ENCODE assay signal across 1 cellular context in genomic region chr3:132417695-132418520, GRCh38.
A peak's percentile ranks its signal among the peaks of the same experiment; 100 is the strongest.
TF ChIP-seq lines count a peak whose summit lies in the region.

No MANE protein-coding gene starts in this region.

TF ChIP-seq in HepG2, 621 proteins besides CTCF, POLR2A, EP300 and RAD21 (continued from another document and continues in another):
- TF ChIP-seq RARG (CRISPR knock-in tag; IDR thresholded peaks at IDR 0.05; ENCODE audit: low read depth) (no peak), ZNF292 (CRISPR knock-in tag; IDR thresholded peaks at IDR 0.05; ENCODE audit: borderline replicate concordance, low read depth) (peak; percentile 37; the same call in 1 of the 2 replicates), SP2 (CRISPR knock-in tag; IDR thresholded peaks at IDR 0.05) (no peak), ZNF331 (CRISPR knock-in tag; IDR thresholded peaks at IDR 0.05) (0 out of 2 replicates have a peak, but pooled peaks have one; percentile 12), GLMP (CRISPR knock-in tag; IDR thresholded peaks at IDR 0.05; ENCODE audit: borderline replicate concordance) (no peak), REXO4 (CRISPR knock-in tag; IDR thresholded peaks at IDR 0.05; ENCODE audit: borderline replicate concordance) (no peak), KMT2A (CRISPR knock-in tag; IDR thresholded peaks at IDR 0.05) (peak; percentile 22; the same call in 1 of the 2 replicates), ZNF749 (CRISPR knock-in tag; IDR thresholded peaks at IDR 0.05; ENCODE audit: borderline replicate concordance) (no peak), ZBTB34 (CRISPR knock-in tag; IDR thresholded peaks at IDR 0.05) (no peak), ZNF652 (CRISPR knock-in tag; IDR thresholded peaks at IDR 0.05; ENCODE audit: borderline replicate concordance, low read depth) (no peak), ARID2 (CRISPR knock-in tag; IDR thresholded peaks at IDR 0.05; ENCODE audit: borderline replicate concordance) (no peak), POLR2G (IDR thresholded peaks at IDR 0.05; ENCODE audit: low read depth, low read length) (peak; percentile 21; the same call in 1 of the 2 replicates), NFE2L2 (IDR thresholded peaks at IDR 0.05; ENCODE audit: low read length) (no peak), RBM39 (IDR thresholded peaks at IDR 0.05; ENCODE audit: low read depth, low read length, poor library complexity, severe bottlenecking) (no peak), SP140L (CRISPR knock-in tag; IDR thresholded peaks at IDR 0.05; ENCODE audit: borderline replicate concordance) (no peak), ZBTB20 (CRISPR knock-in tag; IDR thresholded peaks at IDR 0.05; ENCODE audit: borderline replicate concordance, low read depth) (peak; percentile 14; the same call in 1 of the 2 replicates), TAF1 (CRISPR knock-in tag; IDR thresholded peaks at IDR 0.05) (peak; percentile 23; the same call in 1 of the 2 replicates), ZNF788 (CRISPR knock-in tag; IDR thresholded peaks at IDR 0.05; ENCODE audit: borderline replicate concordance) (no peak), ZKSCAN1 (IDR thresholded peaks at IDR 0.05; ENCODE audit: low read length) (no peak), SP1 (IDR thresholded peaks at IDR 0.05) (no peak), SP1 (CRISPR knock-in tag; IDR thresholded peaks at IDR 0.05) (0 out of 2 replicates have a peak, but pooled peaks have one; percentile 20), PATZ1 (CRISPR knock-in tag; IDR thresholded peaks at IDR 0.05) (peak; percentile 65), ZNF350 (CRISPR knock-in tag; IDR thresholded peaks at IDR 0.05; ENCODE audit: borderline replicate concordance, low read depth) (no peak), ZNF30 (CRISPR knock-in tag; IDR thresholded peaks at IDR 0.05) (no peak), TAF15 (IDR thresholded peaks at IDR 0.05; ENCODE audit: low read depth, low read length, poor library complexity, severe bottlenecking) (no peak), ZNF431 (CRISPR knock-in tag; IDR thresholded peaks at IDR 0.05; ENCODE audit: borderline replicate concordance, low read depth) (no peak), NFKBIZ (CRISPR knock-in tag; IDR thresholded peaks at IDR 0.05) (no peak), ZNF484 (CRISPR knock-in tag; IDR thresholded peaks at IDR 0.05; ENCODE audit: borderline replicate concordance, low read depth) (no peak), CCAR2 (optimal IDR thresholded peaks at IDR 0.05; ENCODE audit: low read depth, low read length) (no peak), CENPX (CRISPR knock-in tag; IDR thresholded peaks at IDR 0.05) (no peak), ZNF124 (CRISPR knock-in tag; IDR thresholded peaks at IDR 0.05) (no peak), ZNF264 (CRISPR knock-in tag; IDR thresholded peaks at IDR 0.05) (peak; percentile 30; the same call in 1 of the 2 replicates), ZNF335 (CRISPR knock-in tag; IDR thresholded peaks at IDR 0.05) (no peak), RXRB (CRISPR knock-in tag; IDR thresholded peaks at IDR 0.05; ENCODE audit: borderline replicate concordance) (0 out of 2 replicates have a peak, but pooled peaks have one; percentile 8), KAT8 (CRISPR knock-in tag; IDR thresholded peaks at IDR 0.05) (peak; percentile 7; the same call in 1 of the 2 replicates), DPF2 (CRISPR knock-in tag; IDR thresholded peaks at IDR 0.05; ENCODE audit: borderline replicate concordance, low read depth) (no peak), ZNF577 (CRISPR knock-in tag; IDR thresholded peaks at IDR 0.05; ENCODE audit: borderline replicate concordance, low read depth) (peak; percentile 8; the same call in 1 of the 2 replicates), ZNF253 (CRISPR knock-in tag; IDR thresholded peaks at IDR 0.05; ENCODE audit: borderline replicate concordance) (no peak), LRRFIP1 (CRISPR knock-in tag; conservative IDR thresholded peaks at IDR 0.05) (no peak), RAD51 (IDR thresholded peaks at IDR 0.05; ENCODE audit: borderline replicate concordance) (no peak), ZZZ3 (CRISPR knock-in tag; IDR thresholded peaks at IDR 0.05; ENCODE audit: borderline replicate concordance) (no peak), PBX3 (CRISPR knock-in tag; IDR thresholded peaks at IDR 0.05; ENCODE audit: borderline replicate concordance) (0 out of 2 replicates have a peak, but pooled peaks have one; percentile 41), AGO2 (optimal IDR thresholded peaks at IDR 0.05; ENCODE audit: low read depth, low read length) (peak; percentile 76), ARNT (IDR thresholded peaks at IDR 0.05) (no peak), ZNF75D (CRISPR knock-in tag; IDR thresholded peaks at IDR 0.05; ENCODE audit: borderline replicate concordance) (no peak), ZNF816 (CRISPR knock-in tag; IDR thresholded peaks at IDR 0.05; ENCODE audit: borderline replicate concordance) (0 out of 2 replicates have a peak, but pooled peaks have one; percentile 8)
- TF ChIP-seq, protein P1, sequence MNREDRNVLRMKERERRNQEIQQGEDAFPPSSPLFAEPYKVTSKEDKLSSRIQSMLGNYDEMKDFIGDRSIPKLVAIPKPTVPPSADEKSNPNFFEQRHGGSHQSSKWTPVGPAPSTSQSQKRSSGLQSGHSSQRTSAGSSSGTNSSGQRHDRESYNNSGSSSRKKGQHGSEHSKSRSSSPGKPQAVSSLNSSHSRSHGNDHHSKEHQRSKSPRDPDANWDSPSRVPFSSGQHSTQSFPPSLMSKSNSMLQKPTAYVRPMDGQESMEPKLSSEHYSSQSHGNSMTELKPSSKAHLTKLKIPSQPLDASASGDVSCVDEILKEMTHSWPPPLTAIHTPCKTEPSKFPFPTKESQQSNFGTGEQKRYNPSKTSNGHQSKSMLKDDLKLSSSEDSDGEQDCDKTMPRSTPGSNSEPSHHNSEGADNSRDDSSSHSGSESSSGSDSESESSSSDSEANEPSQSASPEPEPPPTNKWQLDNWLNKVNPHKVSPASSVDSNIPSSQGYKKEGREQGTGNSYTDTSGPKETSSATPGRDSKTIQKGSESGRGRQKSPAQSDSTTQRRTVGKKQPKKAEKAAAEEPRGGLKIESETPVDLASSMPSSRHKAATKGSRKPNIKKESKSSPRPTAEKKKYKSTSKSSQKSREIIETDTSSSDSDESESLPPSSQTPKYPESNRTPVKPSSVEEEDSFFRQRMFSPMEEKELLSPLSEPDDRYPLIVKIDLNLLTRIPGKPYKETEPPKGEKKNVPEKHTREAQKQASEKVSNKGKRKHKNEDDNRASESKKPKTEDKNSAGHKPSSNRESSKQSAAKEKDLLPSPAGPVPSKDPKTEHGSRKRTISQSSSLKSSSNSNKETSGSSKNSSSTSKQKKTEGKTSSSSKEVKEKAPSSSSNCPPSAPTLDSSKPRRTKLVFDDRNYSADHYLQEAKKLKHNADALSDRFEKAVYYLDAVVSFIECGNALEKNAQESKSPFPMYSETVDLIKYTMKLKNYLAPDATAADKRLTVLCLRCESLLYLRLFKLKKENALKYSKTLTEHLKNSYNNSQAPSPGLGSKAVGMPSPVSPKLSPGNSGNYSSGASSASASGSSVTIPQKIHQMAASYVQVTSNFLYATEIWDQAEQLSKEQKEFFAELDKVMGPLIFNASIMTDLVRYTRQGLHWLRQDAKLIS (CRISPR knock-in tag; IDR thresholded peaks at IDR 0.05), result no peak
- TF ChIP-seq, protein P2, sequence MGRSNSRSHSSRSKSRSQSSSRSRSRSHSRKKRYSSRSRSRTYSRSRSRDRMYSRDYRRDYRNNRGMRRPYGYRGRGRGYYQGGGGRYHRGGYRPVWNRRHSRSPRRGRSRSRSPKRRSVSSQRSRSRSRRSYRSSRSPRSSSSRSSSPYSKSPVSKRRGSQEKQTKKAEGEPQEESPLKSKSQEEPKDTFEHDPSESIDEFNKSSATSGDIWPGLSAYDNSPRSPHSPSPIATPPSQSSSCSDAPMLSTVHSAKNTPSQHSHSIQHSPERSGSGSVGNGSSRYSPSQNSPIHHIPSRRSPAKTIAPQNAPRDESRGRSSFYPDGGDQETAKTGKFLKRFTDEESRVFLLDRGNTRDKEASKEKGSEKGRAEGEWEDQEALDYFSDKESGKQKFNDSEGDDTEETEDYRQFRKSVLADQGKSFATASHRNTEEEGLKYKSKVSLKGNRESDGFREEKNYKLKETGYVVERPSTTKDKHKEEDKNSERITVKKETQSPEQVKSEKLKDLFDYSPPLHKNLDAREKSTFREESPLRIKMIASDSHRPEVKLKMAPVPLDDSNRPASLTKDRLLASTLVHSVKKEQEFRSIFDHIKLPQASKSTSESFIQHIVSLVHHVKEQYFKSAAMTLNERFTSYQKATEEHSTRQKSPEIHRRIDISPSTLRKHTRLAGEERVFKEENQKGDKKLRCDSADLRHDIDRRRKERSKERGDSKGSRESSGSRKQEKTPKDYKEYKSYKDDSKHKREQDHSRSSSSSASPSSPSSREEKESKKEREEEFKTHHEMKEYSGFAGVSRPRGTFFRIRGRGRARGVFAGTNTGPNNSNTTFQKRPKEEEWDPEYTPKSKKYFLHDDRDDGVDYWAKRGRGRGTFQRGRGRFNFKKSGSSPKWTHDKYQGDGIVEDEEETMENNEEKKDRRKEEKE (IDR thresholded peaks at IDR 0.05), result no peak
- TF ChIP-seq, protein P3, sequence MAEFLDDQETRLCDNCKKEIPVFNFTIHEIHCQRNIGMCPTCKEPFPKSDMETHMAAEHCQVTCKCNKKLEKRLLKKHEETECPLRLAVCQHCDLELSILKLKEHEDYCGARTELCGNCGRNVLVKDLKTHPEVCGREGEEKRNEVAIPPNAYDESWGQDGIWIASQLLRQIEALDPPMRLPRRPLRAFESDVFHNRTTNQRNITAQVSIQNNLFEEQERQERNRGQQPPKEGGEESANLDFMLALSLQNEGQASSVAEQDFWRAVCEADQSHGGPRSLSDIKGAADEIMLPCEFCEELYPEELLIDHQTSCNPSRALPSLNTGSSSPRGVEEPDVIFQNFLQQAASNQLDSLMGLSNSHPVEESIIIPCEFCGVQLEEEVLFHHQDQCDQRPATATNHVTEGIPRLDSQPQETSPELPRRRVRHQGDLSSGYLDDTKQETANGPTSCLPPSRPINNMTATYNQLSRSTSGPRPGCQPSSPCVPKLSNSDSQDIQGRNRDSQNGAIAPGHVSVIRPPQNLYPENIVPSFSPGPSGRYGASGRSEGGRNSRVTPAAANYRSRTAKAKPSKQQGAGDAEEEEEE (CRISPR knock-in tag; IDR thresholded peaks at IDR 0.05; ENCODE audit: borderline replicate concordance), result no peak
- TF ChIP-seq, protein P4, sequence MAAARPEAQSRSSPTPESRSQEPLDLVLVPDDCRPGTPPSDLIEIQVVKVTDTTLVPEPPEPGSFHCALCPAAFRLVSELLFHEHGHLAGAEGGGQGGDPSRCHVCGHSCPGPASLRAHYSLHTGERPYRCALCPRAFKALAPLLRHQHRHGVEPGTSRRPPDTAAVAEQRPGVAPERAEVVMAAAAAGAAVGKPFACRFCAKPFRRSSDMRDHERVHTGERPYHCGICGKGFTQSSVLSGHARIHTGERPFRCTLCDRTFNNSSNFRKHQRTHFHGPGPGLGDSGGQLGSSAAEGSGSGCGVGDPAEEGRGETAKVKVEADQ (CRISPR knock-in tag; IDR thresholded peaks at IDR 0.05; ENCODE audit: borderline replicate concordance), result 0 out of 2 replicates have a peak, but pooled peaks have one; percentile 4
